ENCODE assay signal across 8 cellular contexts in the genomic region with DNA sequence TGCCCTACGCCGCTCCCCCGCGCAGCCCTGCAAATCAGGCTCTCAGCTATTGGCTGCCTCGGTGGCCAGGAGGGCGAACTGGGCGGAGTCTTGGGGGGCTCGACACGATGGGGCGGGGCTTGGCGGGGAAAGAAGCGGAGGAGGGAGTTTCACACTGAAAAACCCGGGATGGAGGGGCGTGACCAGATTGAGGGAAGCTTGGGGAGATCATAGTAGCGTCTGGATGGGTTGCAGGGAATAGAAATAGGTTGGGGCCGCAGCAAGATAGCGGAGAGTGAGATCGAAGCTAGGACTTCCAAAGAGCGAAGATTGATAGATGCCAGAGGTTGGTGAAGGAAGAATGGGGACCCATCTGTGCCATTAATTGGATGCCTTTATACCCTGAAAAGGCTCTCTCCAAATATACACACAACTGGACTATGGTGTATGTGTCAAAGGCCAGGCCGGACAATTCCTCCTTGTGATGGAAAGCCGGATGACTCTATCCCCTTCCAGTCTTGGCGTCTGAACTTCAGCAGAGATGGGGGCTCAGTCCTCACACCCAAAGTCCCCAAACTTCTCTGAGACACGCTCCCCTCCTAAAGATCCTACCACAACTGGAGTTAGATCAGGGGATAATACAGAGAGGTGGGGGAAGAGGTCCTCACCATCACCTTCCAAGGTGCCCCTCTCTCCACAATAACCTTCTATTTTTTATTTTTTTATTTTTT. TPM values are rescaled to one million over a fixed set of nuclear protein-coding genes. Genes with fewer than 3 reads are reported as not detected.
DNase-seq lines count a peak whose midpoint lies in the region; ATAC-seq and TF ChIP-seq lines count a peak whose summit lies in the region.

No MANE protein-coding gene starts in this region.

- no peak for TF ChIP-seq POLR2A in GM18505 (IDR thresholded peaks at IDR 0.05; ENCODE audit: borderline replicate concordance, extremely low read depth, insufficient read depth, insufficient read length)

- no peak overlapping the region for H2AFZ ChIP-seq in MM.1S (ENCODE audit: low read length)

- intact Hi-C loops in left cardiac atrium (cut with DNase I): no loop called here

- H3K27ac Mint-ChIP-seq in activated naive CD4-positive, alpha-beta T cell treated with anti-CD3 and anti-CD28 coated beads, Interleukin-2, amount 50 U/mL, for 72 hours: no peak overlapping the region

- H3K79me2 ChIP-seq in MM.1S (ENCODE audit: low read length): no peaks in the 10 kb centered on the region

- no peaks in the 10 kb centered on the region for H3K36me3 ChIP-seq in MM.1S (replicated peaks; ENCODE audit: insufficient read depth, low read length)

- H3K4me2 ChIP-seq in MM.1S (ENCODE audit: low read depth, low read length): no peak overlapping the region; the same call in 1 of the 2 replicates

- H3F3A ChIP-seq in MM.1S (ENCODE audit: insufficient read depth, low read length): no peaks in the 10 kb centered on the region

- H3K27me3 ChIP-seq in MM.1S (replicated peaks; ENCODE audit: insufficient read depth, low read length): peaks cover 42% of the 10 kb centered on the region

- peak; percentile 50 to 84 for ATAC-seq in activated naive CD4-positive, alpha-beta T cell treated with anti-CD3 and anti-CD28 coated beads, Interleukin-2, amount 50 U/mL, for 72 hours
- ATAC-seq in left cardiac atrium (peak; percentile 82 to 89), GM18505 (IDR thresholded peaks at IDR 0.05; ENCODE audit: unreplicated experiment) (no peak), GM19035 (IDR thresholded peaks at IDR 0.05; ENCODE audit: unreplicated experiment) (no peak)

- H3K27ac ChIP-seq in MM.1S (ENCODE audit: low read length): no peak overlapping the region

- no peaks in the 10 kb centered on the region for H3K9me3 Mint-ChIP-seq in activated naive CD4-positive, alpha-beta T cell treated with anti-CD3 and anti-CD28 coated beads, Interleukin-2, amount 50 U/mL, for 72 hours

- in situ Hi-C loops in G401 (cut with HindIII; ENCODE audit: low sequenced_read_pairs): no loop called here

- H3K9me2 ChIP-seq in MM.1S (replicated peaks; ENCODE audit: insufficient read depth, low read length): no peaks in the 10 kb centered on the region

- H3K36me3 Mint-ChIP-seq in activated naive CD4-positive, alpha-beta T cell treated with anti-CD3 and anti-CD28 coated beads, Interleukin-2, amount 50 U/mL, for 72 hours: no peaks in the 10 kb centered on the region

- no peaks in the 10 kb centered on the region for H3K9me3 ChIP-seq in MM.1S (replicated peaks; ENCODE audit: insufficient read depth, low read length)

- H3K4me1 ChIP-seq in MM.1S (ENCODE audit: low read length): no peaks in the 10 kb centered on the region

- TF ChIP-seq CTCF in MM.1S (IDR thresholded peaks at IDR 0.05; ENCODE audit: low read length): no peak

- no peaks in the 10 kb centered on the region for H4K20me1 ChIP-seq in MM.1S (ENCODE audit: insufficient read depth, low read length)

- H3K4me3 ChIP-seq in MM.1S (ENCODE audit: low read length): no peak overlapping the region

- no peak overlapping the region for H3K9ac ChIP-seq in MM.1S (ENCODE audit: low read length)

- peak; percentile 83 for DNase-seq in G401 (ENCODE audit: low spot score)
- DNase-seq in NCI-H510A treated with DMSO at 0.1 percent for 48 hours (lab: John Stamatoyannopoulos, UW): peak; percentile 67
- DNase-seq in activated naive CD4-positive, alpha-beta T cell treated with anti-CD3 and anti-CD28 coated beads, Interleukin-2, amount 50 U/mL, for 72 hours (ENCODE audit: low spot score in 2 of 2): peak in 1 of 2 donors; percentile 50
- DNase-seq in left cardiac atrium: peak; percentile 82
- DNase-seq in retina: peak; percentile 71
- DNase-seq in MM.1S: no peak

RNA-seq across cellular contexts. Expression of gene STAC2, which starts 0.4 kb away (rescaled TPM):
- 0.03 TPM in 1 of 2 replicates, not detected in the other for total RNA-seq in G401 (2014; rRNA removed; shearing (Covaris generic))
- not detected for total RNA-seq in activated naive CD4-positive, alpha-beta T cell treated with anti-CD3 and anti-CD28 coated beads, Interleukin-2, amount 50 U/mL, for 72 hours
- total RNA-seq in left cardiac atrium: 1 to 10 TPM; 1.4 to 5.9 TPM

RNA-seq across cellular contexts. Expression of gene RPL19, which starts 26.0 kb away (rescaled TPM):
- 3,500 and 4,218 TPM in 2 replicates for total RNA-seq in G401 (2014; rRNA removed; shearing (Covaris generic))
- total RNA-seq in activated naive CD4-positive, alpha-beta T cell treated with anti-CD3 and anti-CD28 coated beads, Interleukin-2, amount 50 U/mL, for 72 hours: 1,000 to 10,000 TPM; 2,719 to 2,768 TPM
- total RNA-seq in left cardiac atrium: 1,000 to 10,000 TPM; 1,055 to 1,074 TPM

RNA-seq across cellular contexts. Expression of gene CACNB1, which starts 28.7 kb away (rescaled TPM):
- total RNA-seq in G401 (2014; rRNA removed; shearing (Covaris generic)): 6.4 and 7.6 TPM in 2 replicates
- total RNA-seq in activated naive CD4-positive, alpha-beta T cell treated with anti-CD3 and anti-CD28 coated beads, Interleukin-2, amount 50 U/mL, for 72 hours: 10 to 100 TPM; 15.0 to 26.6 TPM
- 1 to 10 TPM; 5.4 to 5.8 TPM for total RNA-seq in left cardiac atrium

Comparison
In these comparisons a context has a peak if more than half of its experiments do, and no peak if none do; other contexts are left out.
1. ATAC-seq: peak in activated naive CD4-positive, alpha-beta T cell treated with anti-CD3 and anti-CD28 coated beads, Interleukin-2, amount 50 U/mL, for 72 hours (2 of 2) and left cardiac atrium (2 of 2); none in GM18505 (single experiment) and GM19035 (single experiment).